Comparison of ENCODE assay signal across 11 cellular contexts in genomic region chr10:25048463-25048862, GRCh38. TPM values are rescaled to one million over a fixed set of nuclear protein-coding genes. Genes with fewer than 3 reads are reported as not detected.
"Had no signal": no experiment of that assay in that cellular context is flagged by ENCODE, and none has a peak within 500 bp of the region (broad histone marks: within the 10 kb centered on the region; RNA-seq: fewer than 3 reads in every experiment).

No MANE protein-coding gene starts in this region.

- DNase-seq: activated CD4-positive, alpha-beta T cell treated with anti-CD3 and anti-CD28 coated beads, Interleukin-2, amount 50 U/mL, for 48 hours; activated naive CD4-positive, alpha-beta T cell treated with Interleukin-2 at 50 U/mL for 16 hours; psoas muscle; sigmoid colon; T-helper 1 cell; uterus had no signal

- H3K9me3 ChIP-seq: psoas muscle, sigmoid colon, uterus had no signal

- H3K4me3 ChIP-seq: psoas muscle, sigmoid colon, uterus had no signal

- H3K36me3 ChIP-seq: sigmoid colon, uterus had no signal

- ATAC-seq: activated T-helper 17 cell treated with anti-CD3 and anti-CD28 coated beads, Interleukin-2, amount 50 U/mL, for 72 hours; psoas muscle; SK-N-SH treated with all-trans-retinoic acid at 6 μM for 48 hours; stimulated activated effector memory CD8-positive, alpha-beta T cell treated with anti-CD3 and anti-CD28 coated beads, Interleukin-12 subunit alpha, Interleukin-12 subunit beta, amount 100 ng/mL, for 72 hours had no signal

- H3K27me3 ChIP-seq: sigmoid colon, uterus had no signal

- H3K27ac ChIP-seq: psoas muscle, sigmoid colon, uterus, VCaP had no signal

- H3K4me1 ChIP-seq: psoas muscle, uterus had no signal

RNA-seq across cellular contexts. Expression of gene ENKUR, which starts 32.5 kb away (rescaled TPM):
- total RNA-seq: cardiac septum, psoas muscle, sigmoid colon had no signal
